8 cellular contexts compared by ENCODE assay signal in genomic region chr7:100101016-100101862, GRCh38. TPM values are rescaled to one million over a fixed set of nuclear protein-coding genes. Genes with fewer than 3 reads are reported as not detected.
DNase-seq lines count a peak whose midpoint lies in the region; ATAC-seq, FAIRE-seq and TF ChIP-seq lines count a peak whose summit lies in the region.

Gene AP4M1, plus strand, starts transcription at chr7:100101643. Its CDS starts 72 bp downstream, at chr7:100101715.
Gene MCM7, minus strand, starts transcription at chr7:100101397. Its CDS starts 103 bp downstream, at chr7:100101294.

- H3K27ac Mint-ChIP-seq in T-helper 17 cell: peak within 1 kb of the TSS; percentile 96

- ATAC-seq in HG02885 (IDR thresholded peaks at IDR 0.05; ENCODE audit: poor library complexity, unreplicated experiment): peak; percentile 87
- ATAC-seq in T-helper 17 cell: peak; percentile 88
- peak; percentile 94 to 95 (median 95) for ATAC-seq in psoas muscle

- FAIRE-seq in urothelium cell line (lab: Jason Lieb, UNC): peak; percentile 96

- TF ChIP-seq CTCF in left ventricle myocardium inferior (IDR thresholded peaks at IDR 0.05; ENCODE audit: borderline replicate concordance): no peak
- no peak for TF ChIP-seq CTCF in psoas muscle (IDR thresholded peaks at IDR 0.05)

- 0 to 1% (median 1%) methylated on average over 74 to 80 of the region's 80 CpGs for WGBS in psoas muscle, 3 donors

- DNase-seq in NCI-H1694 treated with DMSO at 0.1 percent for 48 hours (lab: John Stamatoyannopoulos, UW): peak; percentile 97
- peak; percentile 90 to 92 (median 91) for DNase-seq in T-helper 17 cell
- peak; percentile 87 to 100 (median 98) for DNase-seq in amygdala (lab: John Stamatoyannopoulos, UW)
- peak; percentile 99 for DNase-seq in left ventricle myocardium inferior
- peak; percentile 99 to 100 for DNase-seq in psoas muscle
- DNase-seq in urothelium cell line (ENCODE audit: low spot score): peak; percentile 100

- H3K36me3 ChIP-seq in left ventricle myocardium inferior: peaks cover 65% of the 10 kb centered on the region
- H3K36me3 ChIP-seq in psoas muscle (ENCODE audit: insufficient read depth in 1 of 2, low read depth in 1 of 2): peaks cover 9 to 67% of the 10 kb centered on the region in 2 donors

- H3K4me3 ChIP-seq in left ventricle myocardium inferior: peak within 1 kb of the TSS; percentile 89
- H3K4me3 ChIP-seq in psoas muscle: peak within 1 kb of the TSS; percentile 77

- H3K27me3 Mint-ChIP-seq in T-helper 17 cell: no peaks in the 10 kb centered on the region

- H3K9me3 ChIP-seq in T-helper 17 cell (ENCODE audit: control insufficient read depth, low read length, poor library complexity, severe bottlenecking): no peaks in the 10 kb centered on the region
- no peaks in the 10 kb centered on the region for H3K9me3 ChIP-seq in left ventricle myocardium inferior (replicated peaks)
- H3K9me3 ChIP-seq in psoas muscle: no peaks in the 10 kb centered on the region

- no peaks in the 10 kb centered on the region for H3K27me3 ChIP-seq in left ventricle myocardium inferior (ENCODE audit: low read depth)
- no peaks in the 10 kb centered on the region for H3K27me3 ChIP-seq in psoas muscle (ENCODE audit: insufficient read depth in 3 of 3, low read length in 2 of 3)

- peaks cover 2% of the 10 kb centered on the region for H3K36me3 Mint-ChIP-seq in T-helper 17 cell (ENCODE audit: low read depth)

- peak within 1 kb of the TSS; percentile 97 for H3K27ac ChIP-seq in left ventricle myocardium inferior (replicated peaks)
- peak within 1 kb of the TSS; percentile 90 for H3K27ac ChIP-seq in psoas muscle

- peak within 1 kb of the TSS; percentile 94 for H3K4me3 Mint-ChIP-seq in T-helper 17 cell

- peaks cover 38% of the 10 kb centered on the region for H3K4me1 Mint-ChIP-seq in T-helper 17 cell

- peak; percentile 53 for TF ChIP-seq POLR2A in GM15510 (IDR thresholded peaks at IDR 0.05; ENCODE audit: borderline replicate concordance, extremely low read depth, insufficient read length)

- intact Hi-C loops in left ventricle myocardium inferior (cut with micrococcal nuclease): no loop called here
- intact Hi-C loops in psoas muscle (cut with DNase I): loop anchor here in 1 of 2 donors (1.0 to 2.0 kb wide), 2 partner anchors 18 to 52 kb away; partner anchors contain the start of genes CNPY4, TAF6 and ZSCAN21

- H3K4me1 ChIP-seq in left ventricle myocardium inferior (peaks cover 37% of the 10 kb centered on the region), psoas muscle (peaks cover 18% of the 10 kb centered on the region)

RNA-seq across cellular contexts. Expression of gene AP4M1, which starts in this region (rescaled TPM):
- total RNA-seq in T-helper 17 cell (1 to 10 TPM; 8.6 to 9.3 TPM), left ventricle myocardium inferior (11.8 TPM), psoas muscle (10 to 100 TPM in 2 of 4 donors, 1 to 10 TPM in 2; 8.8 to 12.9 (median 10.8) TPM)
- 10 to 100 TPM; 10.9 to 19.2 (median 14.5) TPM for polyA plus RNA-seq in psoas muscle

RNA-seq across cellular contexts. Expression of gene MCM7, which starts in this region (rescaled TPM):
- 100 to 1,000 TPM; 111 to 119 TPM for total RNA-seq in T-helper 17 cell
- 21.1 TPM for total RNA-seq in left ventricle myocardium inferior
- total RNA-seq in psoas muscle: 10 to 100 TPM; 24.6 to 34.0 (median 30.6) TPM
- polyA plus RNA-seq in psoas muscle: 10 to 100 TPM; 33.3 to 40.6 (median 33.8) TPM

Comparison
In these comparisons a context has a peak if more than half of its experiments do, and no peak if none do; other contexts are left out.
1. Peak in every context shown above with its lines: DNase-seq, ATAC-seq, H3K4me3 ChIP-seq and H3K27ac ChIP-seq.